24 cellular contexts compared by ENCODE assay signal in genomic region chr5:180137401-180138213, GRCh38.
DNase-seq lines count a peak whose midpoint lies in the region; ATAC-seq, FAIRE-seq and TF ChIP-seq lines count a peak whose summit lies in the region.
"Had no signal": no experiment of that assay in that cellular context is flagged by ENCODE, and none has a peak within 500 bp of the region (broad histone marks: within the 10 kb centered on the region; RNA-seq: fewer than 3 reads in every experiment).

No MANE protein-coding gene starts in this region.

- no peaks in the 10 kb centered on the region for H3K27me3 ChIP-seq in trophoblast cell (ENCODE audit: insufficient read depth, low read length)
- H3K27me3 ChIP-seq: hepatocyte, thyroid gland had no signal

- POLR2A ChIA-PET in HEK293 (lab: Yijun Ruan, JAX) = no interaction called here

- peak; percentile 2 for DNase-seq in Daoy (ENCODE audit: low read depth)
- peak; percentile 65 for DNase-seq in kidney
- no peak for DNase-seq in trophoblast cell
- DNase-seq in cerebellum (ENCODE audit: low spot score) = no peak
- DNase-seq: activated CD4-positive, alpha-beta T cell treated with anti-CD3 and anti-CD28 coated beads for 36 hours; central memory CD4-positive, alpha-beta T cell; mammary epithelial cell; NCI-H1092 treated with DMSO at 0.1 percent for 48 hours; NCI-H187 treated with DMSO at 0.1 percent for 48 hours; occipital lobe; retina; stimulated activated CD4-positive, alpha-beta T cell treated with anti-CD3 and anti-CD28 coated beads, Interleukin-12 subunit alpha, Interleukin-12 subunit beta, amount 100 ng/mL, for 4 hours; stimulated activated CD4-positive, alpha-beta T cell treated with anti-CD3 and anti-CD28 coated beads, Interleukin-4, amount 100 ng/mL, for 4 hours; stimulated activated naive CD4-positive, alpha-beta T cell treated with Interleukin-2 at 50 U/mL for 16 hours; T-helper 17 cell; thyroid gland had no signal

- intact Hi-C loops in kidney (cut with DNase I) = no loop called here

- H3K27ac ChIP-seq in HEK293 (ENCODE audit: extremely low read depth, low read depth, low read length) (no peak overlapping the region), kidney (ENCODE audit: low read depth in 2 of 2, low read length in 2 of 2) (no peak overlapping the region), trophoblast cell (ENCODE audit: low read depth, low read length) (no peak overlapping the region)
- H3K27ac ChIP-seq: epithelial cell of prostate, hepatocyte, SK-N-MC, thyroid gland had no signal

- no peak overlapping the region for H3K18ac ChIP-seq in trophoblast cell (ENCODE audit: low read length)

- no peak overlapping the region for H2BK5ac ChIP-seq in trophoblast cell (ENCODE audit: low read depth, low read length, poor library complexity)

- no peaks in the 10 kb centered on the region for H3K4me1 ChIP-seq in HEK293 (ENCODE audit: control insufficient read depth, insufficient read depth, low read length)
- H3K4me1 ChIP-seq in kidney (ENCODE audit: control insufficient read depth in 1 of 2, insufficient read depth in 1 of 2, low read depth in 1 of 2, low read length in 2 of 2) = no peaks in the 10 kb centered on the region
- no peaks in the 10 kb centered on the region for H3K4me1 ChIP-seq in trophoblast cell (ENCODE audit: control insufficient read depth in 1 of 2, insufficient read depth in 2 of 2, low read length in 2 of 2)
- H3K4me1 ChIP-seq: thyroid gland had no signal

- H4K12ac ChIP-seq in trophoblast cell (ENCODE audit: low read depth, low read length) = no peak overlapping the region

- no peak overlapping the region for H2BK12ac ChIP-seq in trophoblast cell (ENCODE audit: low read length)

- no peak for ATAC-seq in SK-N-SH treated with all-trans-retinoic acid at 6 μM for 48 hours
- no peak for ATAC-seq in activated CD4-positive, CD25-positive, alpha-beta regulatory T cell treated with anti-CD3 and anti-CD28 coated beads, Interleukin-2, amount 50 U/mL, for 24 hours
- ATAC-seq: activated CD4-positive, alpha-beta T cell treated with anti-CD3 and anti-CD28 coated beads for 36 hours; T-helper 17 cell had no signal

- H2AFZ ChIP-seq in trophoblast cell (ENCODE audit: insufficient read depth, low read length, poor library complexity) = no peak overlapping the region
- H2AFZ ChIP-seq: hepatocyte had no signal

- no peak overlapping the region for H3K23ac ChIP-seq in trophoblast cell (ENCODE audit: low read length)

- no peaks in the 10 kb centered on the region for H3K79me1 ChIP-seq in trophoblast cell (ENCODE audit: low read length)

- H3K9me3 ChIP-seq in HEK293 (ENCODE audit: control insufficient read depth, insufficient read depth, low read depth, low read length) (no peaks in the 10 kb centered on the region), kidney (ENCODE audit: control insufficient read depth in 1 of 2, low read length in 2 of 2) (no peaks in the 10 kb centered on the region), trophoblast cell (ENCODE audit: insufficient read depth, low read depth, low read length) (peaks cover 3% of the 10 kb centered on the region)
- H3K9me3 ChIP-seq: thyroid gland had no signal

- CTCF ChIA-PET in HEK293 (lab: Yijun Ruan, JAX) = interaction anchor here (0.8 kb wide), 1 partner anchor 14 kb away, joined by 6 read pairs; no protein-coding TSS in a partner anchor

- no peak overlapping the region for H3K9ac ChIP-seq in kidney (ENCODE audit: low read length in 2 of 2)
- H3K9ac ChIP-seq in trophoblast cell (ENCODE audit: low read length) = peak overlapping the region; percentile 15

- H3K36me3 ChIP-seq in HEK293 (ENCODE audit: control insufficient read depth in 2 of 2, insufficient read depth in 1 of 2, low read length in 2 of 2) (no peaks in the 10 kb centered on the region), kidney (ENCODE audit: control insufficient read depth in 1 of 2, insufficient read depth in 2 of 2, low read length in 2 of 2) (no peaks in the 10 kb centered on the region), trophoblast cell (ENCODE audit: control insufficient read depth in 1 of 2, insufficient read depth in 2 of 2, low read length in 2 of 2) (no peaks in the 10 kb centered on the region)
- H3K36me3 ChIP-seq: thyroid gland had no signal

- H4K91ac ChIP-seq in trophoblast cell (ENCODE audit: low read depth, low read length) = no peak overlapping the region

- H3K4me2 ChIP-seq in trophoblast cell (ENCODE audit: low read length) = no peak overlapping the region
- H3K4me2 ChIP-seq: hepatocyte had no signal

- no peak overlapping the region for H3K14ac ChIP-seq in trophoblast cell (ENCODE audit: low read length)

- no peak overlapping the region for H2AK5ac ChIP-seq in trophoblast cell (ENCODE audit: low read length)

- H3K4ac ChIP-seq in trophoblast cell (ENCODE audit: low read depth, low read length) = no peak overlapping the region

- H3K79me2 ChIP-seq in trophoblast cell (ENCODE audit: control insufficient read depth, insufficient read depth, low read length, poor library complexity) = no peaks in the 10 kb centered on the region
- H3K79me2 ChIP-seq: hepatocyte had no signal

- no CpG with 5 or more reads among the region's 24 CpGs for WGBS in trophoblast cell (ENCODE audit: extremely low coverage, insufficient coverage, insufficient read length)

- no peak for FAIRE-seq in kidney (lab: Jason Lieb, UNC)
- FAIRE-seq: astrocyte, D721Med had no signal

- no peak overlapping the region for H4K8ac ChIP-seq in trophoblast cell (ENCODE audit: low read depth, low read length)

- no peak for TF ChIP-seq CTCF in HEK293 (tag by site-specific recombination; IDR thresholded peaks at IDR 0.05)
- TF ChIP-seq CTCF in kidney (IDR thresholded peaks at IDR 0.05; ENCODE audit: borderline replicate concordance, extremely low read depth, insufficient read depth) = no peak

- no peak overlapping the region for H2BK120ac ChIP-seq in trophoblast cell (ENCODE audit: insufficient read depth, low read length, poor library complexity)

- H3K4me3 ChIP-seq in HEK293 (ENCODE audit: low read depth, low read length) = no peak overlapping the region
- no peak overlapping the region for H3K4me3 ChIP-seq in kidney (ENCODE audit: low read length in 2 of 2)
- no peak overlapping the region for H3K4me3 ChIP-seq in trophoblast cell (ENCODE audit: low read depth, low read length)
- H3K4me3 ChIP-seq: hepatocyte, SK-N-MC, thyroid gland had no signal

TF ChIP-seq in SK-N-SH treated with all-trans-retinoic acid at 6 μM for 48 hours, 23 proteins besides CTCF, POLR2A, EP300 and RAD21:
- TF ChIP-seq, protein P1, sequence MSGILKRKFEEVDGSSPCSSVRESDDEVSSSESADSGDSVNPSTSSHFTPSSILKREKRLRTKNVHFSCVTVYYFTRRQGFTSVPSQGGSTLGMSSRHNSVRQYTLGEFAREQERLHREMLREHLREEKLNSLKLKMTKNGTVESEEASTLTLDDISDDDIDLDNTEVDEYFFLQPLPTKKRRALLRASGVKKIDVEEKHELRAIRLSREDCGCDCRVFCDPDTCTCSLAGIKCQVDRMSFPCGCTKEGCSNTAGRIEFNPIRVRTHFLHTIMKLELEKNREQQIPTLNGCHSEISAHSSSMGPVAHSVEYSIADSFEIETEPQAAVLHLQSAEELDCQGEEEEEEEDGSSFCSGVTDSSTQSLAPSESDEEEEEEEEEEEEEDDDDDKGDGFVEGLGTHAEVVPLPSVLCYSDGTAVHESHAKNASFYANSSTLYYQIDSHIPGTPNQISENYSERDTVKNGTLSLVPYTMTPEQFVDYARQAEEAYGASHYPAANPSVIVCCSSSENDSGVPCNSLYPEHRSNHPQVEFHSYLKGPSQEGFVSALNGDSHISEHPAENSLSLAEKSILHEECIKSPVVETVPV (CRISPR knock-in tag; IDR thresholded peaks at IDR 0.05) = no peak
- no peak for TF ChIP-seq GLIS3 (CRISPR knock-in tag; IDR thresholded peaks at IDR 0.05)
- no peak for TF ChIP-seq PATZ1 (CRISPR knock-in tag; IDR thresholded peaks at IDR 0.05; ENCODE audit: borderline replicate concordance)
- TF ChIP-seq ESRRG (CRISPR knock-in tag; IDR thresholded peaks at IDR 0.05) = no peak
- no peak for TF ChIP-seq ZNF70 (CRISPR knock-in tag; IDR thresholded peaks at IDR 0.05)

Comparison
In these comparisons a context has a peak if more than half of its experiments do, and no peak if none do; other contexts are left out.
1. DNase-seq: peak in Daoy (single experiment) and kidney (single experiment); none in trophoblast cell (0 of 2) and cerebellum (single experiment).